ENCODE assay signal across 8 cellular contexts in genomic region chr3:152281032-152281713, GRCh38. TPM values are rescaled to one million over a fixed set of nuclear protein-coding genes. Genes with fewer than 3 reads are reported as not detected.
DNase-seq lines count a peak whose midpoint lies in the region; ATAC-seq, FAIRE-seq and TF ChIP-seq lines count a peak whose summit lies in the region.

No MANE protein-coding gene starts in this region.

- no peak for TF ChIP-seq RAD21 in GM12878 (IDR thresholded peaks at IDR 0.05; ENCODE audit: insufficient read depth, low read depth, low read length)

- H3K4me2 ChIP-seq in GM12878 (ENCODE audit: control insufficient read depth, insufficient read depth) = peak overlapping the region; percentile 83

- peak overlapping the region; percentile 84 for H3K27ac Mint-ChIP-seq in activated CD4-positive, alpha-beta T cell treated with anti-CD3 and anti-CD28 coated beads for 36 hours
- peak overlapping the region in 1 of 2 donors; percentile 90 for H3K27ac Mint-ChIP-seq in stimulated activated naive CD8-positive, alpha-beta T cell treated with anti-CD3 and anti-CD28 coated beads, Interleukin-15, amount 100 ng/mL, for 72 hours

- H3K79me2 ChIP-seq in GM12878 (ENCODE audit: control insufficient read depth, insufficient read depth, low read length) = peaks cover 99% of the 10 kb centered on the region

- H3K4me3 Mint-ChIP-seq in activated CD4-positive, alpha-beta T cell treated with anti-CD3 and anti-CD28 coated beads for 36 hours = peak overlapping the region; percentile 48
- H3K4me3 Mint-ChIP-seq in stimulated activated naive CD8-positive, alpha-beta T cell treated with anti-CD3 and anti-CD28 coated beads, Interleukin-15, amount 100 ng/mL, for 72 hours = peak overlapping the region; percentile 63 to 68

- H3K4me1 ChIP-seq in GM12878 (ENCODE audit: control insufficient read depth, insufficient read depth, low read length) = peaks cover 44% of the 10 kb centered on the region

- TF ChIP-seq POLR2A in GM12878 (IDR thresholded peaks at IDR 0.05; ENCODE audit: low read depth, low read length) = no peak

- peaks cover 79% of the 10 kb centered on the region for H3K4me1 Mint-ChIP-seq in activated CD4-positive, alpha-beta T cell treated with anti-CD3 and anti-CD28 coated beads for 36 hours
- peaks cover 81% of the 10 kb centered on the region for H3K4me1 Mint-ChIP-seq in stimulated activated naive CD8-positive, alpha-beta T cell treated with anti-CD3 and anti-CD28 coated beads, Interleukin-15, amount 100 ng/mL, for 72 hours

- H3K36me3 Mint-ChIP-seq in activated CD4-positive, alpha-beta T cell treated with anti-CD3 and anti-CD28 coated beads for 36 hours (ENCODE audit: low read depth) = peaks cover 16% of the 10 kb centered on the region

- FAIRE-seq in GM12878 (lab: Jason Lieb, UNC) = peak; percentile 35

- H3K36me3 ChIP-seq in GM12878 (ENCODE audit: control insufficient read depth in 2 of 2, insufficient read depth in 2 of 2, low read length in 1 of 2) = no peaks in the 10 kb centered on the region

- SMC1A ChIA-PET in GM12878 (lab: Charles Lee; ENCODE audit: uncharacterized antibody, unreplicated experiment) = interaction anchor here (0.7 to 10.3 kb wide), 23 partner anchors 9 to 167 kb away, joined by 3 to 115 read pairs (median 6); partner anchors contain the start of gene MBNL1

- DNase-seq in activated CD4-positive, alpha-beta T cell treated with anti-CD3 and anti-CD28 coated beads for 36 hours = no peak
- DNase-seq in activated CD4-positive, alpha-beta T cell treated with anti-CD3 and anti-CD28 coated beads for 48 hours = no peak
- no peak for DNase-seq in GM12878 (ENCODE audit: low read depth, low spot score)
- DNase-seq in stimulated activated naive CD8-positive, alpha-beta T cell treated with anti-CD3 and anti-CD28 coated beads, Interleukin-15, amount 100 ng/mL, for 72 hours = no peak
- no peak for DNase-seq in posterior cingulate gyrus
- DNase-seq in KG1 (lab: John Stamatoyannopoulos, UW) = no peak
- no peak for DNase-seq in DMS153 (lab: John Stamatoyannopoulos, UW)

- peak overlapping the region; percentile 64 for H3K27ac ChIP-seq in GM12878 (ENCODE audit: control insufficient read depth, insufficient read depth)

- in situ Hi-C loops in GM12878 (cut with MboI) = no loop called here

- H3K27me3 Mint-ChIP-seq in activated CD4-positive, alpha-beta T cell treated with anti-CD3 and anti-CD28 coated beads for 36 hours = no peaks in the 10 kb centered on the region
- no peaks in the 10 kb centered on the region for H3K27me3 Mint-ChIP-seq in stimulated activated naive CD8-positive, alpha-beta T cell treated with anti-CD3 and anti-CD28 coated beads, Interleukin-15, amount 100 ng/mL, for 72 hours

- H3K9me3 ChIP-seq in GM12878 (replicated peaks; ENCODE audit: control insufficient read depth, insufficient read depth, low read length) = no peaks in the 10 kb centered on the region; the same call in 2 of the 3 replicates

- no TSS peak for BruUV-seq in GM12878 (replicated peaks; lab: Mats Ljungman, UMichigan)

- H3K4me3 ChIP-seq in GM12878 = peak overlapping the region; percentile 33; the same call in 1 of the 2 replicates

- intact Hi-C loops in activated CD4-positive, alpha-beta T cell treated with anti-CD3 and anti-CD28 coated beads for 36 hours (cut with DNase I, micrococcal nuclease) = no loop called here
- intact Hi-C loops in GM12878 (cut with micrococcal nuclease; ENCODE audit: unreplicated experiment) (no loop called here), posterior cingulate gyrus (cut with DNase I) (no loop called here)

- H3K27me3 ChIP-seq in GM12878 (replicated peaks in 1 of 2; ENCODE audit: control insufficient read depth in 2 of 2, insufficient read depth in 2 of 2, low read length in 1 of 2) = no peaks in the 10 kb centered on the region

- TF ChIP-seq CTCF in GM12878 (IDR thresholded peaks at IDR 0.05 in 2 of 3, conservative IDR thresholded peaks at IDR 0.05 in 1 of 3; ENCODE audit: control insufficient read depth in 2 of 3, extremely low read depth in 1 of 3, insufficient read depth in 1 of 3, low read depth in 3 of 3, low read length in 3 of 3) = no peak

- no peak for TF ChIP-seq EP300 in GM12878 (IDR thresholded peaks at IDR 0.05; ENCODE audit: borderline replicate concordance in 1 of 2, control insufficient read depth in 1 of 2, low read depth in 2 of 2, low read length in 2 of 2)

- no peak overlapping the region for H2AFZ ChIP-seq in GM12878 (ENCODE audit: control insufficient read depth, low read depth, low read length)

- peak; percentile 27 for ATAC-seq in activated CD4-positive, alpha-beta T cell treated with anti-CD3 and anti-CD28 coated beads for 36 hours
- ATAC-seq in HG03097 (IDR thresholded peaks at IDR 0.05; ENCODE audit: low FRiP score, unreplicated experiment) = peak; percentile 51
- peak; percentile 68 for ATAC-seq in GM12878
- peak; percentile 85 for ATAC-seq in stimulated activated naive CD8-positive, alpha-beta T cell treated with anti-CD3 and anti-CD28 coated beads, Interleukin-15, amount 100 ng/mL, for 72 hours

- peak overlapping the region; percentile 3; the same call in 1 of the 2 replicates for H3K9ac ChIP-seq in GM12878 (ENCODE audit: control insufficient read depth, insufficient read depth, low read length)

- H3K9me3 Mint-ChIP-seq in activated CD4-positive, alpha-beta T cell treated with anti-CD3 and anti-CD28 coated beads for 36 hours (ENCODE audit: low read depth) = no peaks in the 10 kb centered on the region
- H3K9me3 Mint-ChIP-seq in stimulated activated naive CD8-positive, alpha-beta T cell treated with anti-CD3 and anti-CD28 coated beads, Interleukin-15, amount 100 ng/mL, for 72 hours = no peaks in the 10 kb centered on the region

- POLR2A ChIA-PET in activated CD4-positive, alpha-beta T cell treated with anti-CD3 and anti-CD28 coated beads for 36 hours (lab: Charles Lee) = interaction anchor here (1.0 kb wide), 1 partner anchor 11 kb away, joined by 3 read pairs; no protein-coding TSS in a partner anchor
- POLR2A ChIA-PET in GM12878 (lab: Charles Lee) = interaction anchor here (1.0 to 4.8 kb wide), 4 partner anchors 9 to 19 kb away, joined by 3 to 24 read pairs (median 6); no protein-coding TSS in a partner anchor

- 0% methylated on average over 4 of the region's 4 CpGs for WGBS in GM12878 (ENCODE audit: insufficient coverage, insufficient replicate concordance, low lambda C conversion rate, missing lambda C conversion rate)

- H4K20me1 ChIP-seq in GM12878 (ENCODE audit: control insufficient read depth, insufficient read depth) = no peaks in the 10 kb centered on the region; the same call in 1 of the 2 replicates

- RAD21 ChIA-PET in GM12878 (lab: Charles Lee; ENCODE audit: unreplicated experiment) = interaction anchor here (0.8 to 7.0 kb wide), 23 partner anchors 10 to 310 kb away, joined by 3 to 53 read pairs (median 5); partner anchors contain the start of gene MBNL1

- CTCF ChIA-PET in activated CD4-positive, alpha-beta T cell treated with anti-CD3 and anti-CD28 coated beads for 36 hours (lab: Charles Lee) = interaction anchor here (0.6 to 3.7 kb wide), 17 partner anchors 9 to 208 kb away, joined by 3 to 19 read pairs (median 4); no protein-coding TSS in a partner anchor
- CTCF ChIA-PET in GM12878 (lab: Yijun Ruan, JAX) = interaction anchor here (0.6 to 6.0 kb wide), 12 partner anchors 9 to 162 kb away, joined by 3 to 34 read pairs (median 4); no protein-coding TSS in a partner anchor

TF ChIP-seq in GM12878, 131 proteins besides CTCF, POLR2A, EP300 and RAD21 (continues in another document):
- TF ChIP-seq TCF7 (IDR thresholded peaks at IDR 0.05; ENCODE audit: borderline replicate concordance) = peak; percentile 46; the same call in 1 of the 2 replicates
- TF ChIP-seq IRF3 (IDR thresholded peaks at IDR 0.05) = no peak
- TF ChIP-seq BACH1 (IDR thresholded peaks at IDR 0.05; ENCODE audit: borderline replicate concordance) = no peak
- no peak for TF ChIP-seq CBX5 (IDR thresholded peaks at IDR 0.05; ENCODE audit: low read depth)
- TF ChIP-seq MTA3 (IDR thresholded peaks at IDR 0.05; ENCODE audit: borderline replicate concordance, low read length) = 0 out of 2 replicates have a peak, but pooled peaks have one; percentile 41
- TF ChIP-seq IKZF2 (IDR thresholded peaks at IDR 0.05) = peak in 1 of 2 experiments; percentile 43; a peak in 2 of 4 replicates

RNA-seq across cellular contexts. Expression of gene MBNL1, which starts 12.4 kb away (rescaled TPM):
- total RNA-seq in activated CD4-positive, alpha-beta T cell treated with anti-CD3 and anti-CD28 coated beads for 36 hours = 100 to 1,000 TPM; 317 to 481 TPM
- total RNA-seq in GM12878 (2013; cell fraction: nucleolus; rRNA removed) = 485 and 489 TPM in 2 replicates
- total RNA-seq in GM12878 (2014; rRNA removed) (337 and 351 TPM in 2 replicates), GM12878 (2014; rRNA removed; fragmentation: Illumina TruSeq; extraction: Trizol) (218 TPM in 2 replicates), GM12878 (2021) (239 and 247 TPM in 2 replicates)
- 64.8 TPM for polyA plus RNA-seq in GM12878 (2011; ENCODE audit: low read depth)
- polyA plus RNA-seq in GM12878 (2011; rRNA removed) (80.9 and 82.1 TPM in 2 replicates), GM12878 (2014; fragmentation: Illumina TruSeq; extraction: Trizol) (200 and 216 TPM in 2 replicates), GM12878 (2014; fragmentation: Nextera tagmentation; extraction: Ambion mirVana) (10 to 100 TPM; 59.6 to 73.3 TPM), GM12878 (2014; rRNA removed) (132 and 143 TPM in 2 replicates), GM12878 (2016; fragmentation: Nextera tagmentation; extraction: Ambion mirVana) (100 to 1,000 TPM; 141 to 146 TPM)
- 104 and 129 TPM in 2 replicates for polyA plus RNA-seq in GM12878 (2011; cell fraction: cytosol; rRNA removed)
- polyA plus RNA-seq in GM12878 (2011; cell fraction: nucleus; rRNA removed) = 52.1 and 62.2 TPM in 2 replicates
- polyA plus RNA-seq in GM12878 (2012) = 94.4 and 94.6 TPM in 2 replicates
- polyA minus RNA-seq in GM12878 (2011; rRNA and poly(A)+ RNA removed) = 286 and 329 TPM in 2 replicates
- polyA minus RNA-seq in GM12878 (2011; cell fraction: cytosol; rRNA and poly(A)+ RNA removed) = 138 and 193 TPM in 2 replicates
- 137 and 215 TPM in 2 replicates for polyA minus RNA-seq in GM12878 (2011; cell fraction: nucleus; rRNA and poly(A)+ RNA removed)

Comparison
In these comparisons a context has a peak if more than half of its experiments do, and no peak if none do; other contexts are left out.
1. ATAC-seq: peak in every context shown above with its lines; median percentile 85 in stimulated activated naive CD8-positive, alpha-beta T cell treated with anti-CD3 and anti-CD28 coated beads, Interleukin-15, amount 100 ng/mL, for 72 hours; 68 in GM12878; 51 in HG03097; 27 in activated CD4-positive, alpha-beta T cell treated with anti-CD3 and anti-CD28 coated beads for 36 hours.